1 cellular context compared by ENCODE assay signal in the genomic region with DNA sequence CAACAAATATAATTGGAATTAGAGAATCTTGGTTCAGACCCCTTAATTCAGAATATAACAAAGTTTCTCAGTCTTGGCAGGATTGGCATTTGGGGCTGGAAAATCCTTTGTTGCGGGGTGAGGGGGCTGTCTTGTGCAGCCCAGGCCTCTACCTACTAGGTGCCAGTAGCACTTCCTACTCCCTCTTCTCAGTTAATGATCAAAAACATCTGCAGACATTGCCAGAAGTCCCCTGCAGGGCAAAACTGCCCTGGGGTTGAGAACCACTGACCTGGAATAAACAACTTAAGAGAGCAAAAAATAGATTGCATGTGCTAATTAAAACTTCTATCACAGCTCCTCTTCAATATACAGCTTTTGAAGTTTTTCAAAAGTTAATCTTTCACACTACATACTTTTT.
TF ChIP-seq lines count a peak whose summit lies in the region.

No MANE protein-coding gene starts in this region.

TF ChIP-seq in SK-N-SH, 30 proteins besides CTCF, POLR2A, EP300 and RAD21 (continued from another document):
- TF ChIP-seq, protein P1, sequence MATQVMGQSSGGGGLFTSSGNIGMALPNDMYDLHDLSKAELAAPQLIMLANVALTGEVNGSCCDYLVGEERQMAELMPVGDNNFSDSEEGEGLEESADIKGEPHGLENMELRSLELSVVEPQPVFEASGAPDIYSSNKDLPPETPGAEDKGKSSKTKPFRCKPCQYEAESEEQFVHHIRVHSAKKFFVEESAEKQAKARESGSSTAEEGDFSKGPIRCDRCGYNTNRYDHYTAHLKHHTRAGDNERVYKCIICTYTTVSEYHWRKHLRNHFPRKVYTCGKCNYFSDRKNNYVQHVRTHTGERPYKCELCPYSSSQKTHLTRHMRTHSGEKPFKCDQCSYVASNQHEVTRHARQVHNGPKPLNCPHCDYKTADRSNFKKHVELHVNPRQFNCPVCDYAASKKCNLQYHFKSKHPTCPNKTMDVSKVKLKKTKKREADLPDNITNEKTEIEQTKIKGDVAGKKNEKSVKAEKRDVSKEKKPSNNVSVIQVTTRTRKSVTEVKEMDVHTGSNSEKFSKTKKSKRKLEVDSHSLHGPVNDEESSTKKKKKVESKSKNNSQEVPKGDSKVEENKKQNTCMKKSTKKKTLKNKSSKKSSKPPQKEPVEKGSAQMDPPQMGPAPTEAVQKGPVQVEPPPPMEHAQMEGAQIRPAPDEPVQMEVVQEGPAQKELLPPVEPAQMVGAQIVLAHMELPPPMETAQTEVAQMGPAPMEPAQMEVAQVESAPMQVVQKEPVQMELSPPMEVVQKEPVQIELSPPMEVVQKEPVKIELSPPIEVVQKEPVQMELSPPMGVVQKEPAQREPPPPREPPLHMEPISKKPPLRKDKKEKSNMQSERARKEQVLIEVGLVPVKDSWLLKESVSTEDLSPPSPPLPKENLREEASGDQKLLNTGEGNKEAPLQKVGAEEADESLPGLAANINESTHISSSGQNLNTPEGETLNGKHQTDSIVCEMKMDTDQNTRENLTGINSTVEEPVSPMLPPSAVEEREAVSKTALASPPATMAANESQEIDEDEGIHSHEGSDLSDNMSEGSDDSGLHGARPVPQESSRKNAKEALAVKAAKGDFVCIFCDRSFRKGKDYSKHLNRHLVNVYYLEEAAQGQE (IDR thresholded peaks at IDR 0.05; ENCODE audit: low read depth, low read length): no peak
- TF ChIP-seq SMC3 (IDR thresholded peaks at IDR 0.05; ENCODE audit: low read depth, low read length): no peak
- no peak for TF ChIP-seq RFX5 (IDR thresholded peaks at IDR 0.05; ENCODE audit: low read length)
- no peak for TF ChIP-seq RXRA (IDR thresholded peaks at IDR 0.05; ENCODE audit: borderline replicate concordance, low read depth)
- TF ChIP-seq, protein P2, sequence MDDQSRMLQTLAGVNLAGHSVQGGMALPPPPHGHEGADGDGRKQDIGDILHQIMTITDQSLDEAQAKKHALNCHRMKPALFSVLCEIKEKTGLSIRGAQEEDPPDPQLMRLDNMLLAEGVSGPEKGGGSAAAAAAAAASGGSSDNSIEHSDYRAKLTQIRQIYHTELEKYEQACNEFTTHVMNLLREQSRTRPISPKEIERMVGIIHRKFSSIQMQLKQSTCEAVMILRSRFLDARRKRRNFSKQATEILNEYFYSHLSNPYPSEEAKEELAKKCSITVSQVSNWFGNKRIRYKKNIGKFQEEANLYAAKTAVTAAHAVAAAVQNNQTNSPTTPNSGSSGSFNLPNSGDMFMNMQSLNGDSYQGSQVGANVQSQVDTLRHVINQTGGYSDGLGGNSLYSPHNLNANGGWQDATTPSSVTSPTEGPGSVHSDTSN (IDR thresholded peaks at IDR 0.05): no peak
